In genomic region chr2:195320416-195320973, GRCh38 we compare ENCODE assay signal across 2 cellular contexts.
TF ChIP-seq lines count a peak whose summit lies in the region.

No MANE protein-coding gene starts in this region.

TF ChIP-seq in SK-N-SH, 30 proteins besides CTCF, POLR2A, EP300 and RAD21 (continued from another document):
- no peak for TF ChIP-seq FOSL2 (IDR thresholded peaks at IDR 0.05; ENCODE audit: borderline replicate concordance, low read depth)
- TF ChIP-seq RFX5 (IDR thresholded peaks at IDR 0.05; ENCODE audit: low read length) = no peak
- TF ChIP-seq GABPA (IDR thresholded peaks at IDR 0.05; ENCODE audit: low read depth) = no peak

TF ChIP-seq in SK-N-SH treated with all-trans-retinoic acid at 6 μM for 48 hours, 23 proteins besides CTCF, POLR2A, EP300 and RAD21 (continued from another document):
- no peak for TF ChIP-seq CREB5 (CRISPR knock-in tag; IDR thresholded peaks at IDR 0.05; ENCODE audit: low read depth)
- TF ChIP-seq TCF4 (CRISPR knock-in tag; IDR thresholded peaks at IDR 0.05; ENCODE audit: borderline replicate concordance) = no peak
- TF ChIP-seq ISL1 (CRISPR knock-in tag; IDR thresholded peaks at IDR 0.05) = no peak
